20 cellular contexts compared by ENCODE assay signal in the genomic region with DNA sequence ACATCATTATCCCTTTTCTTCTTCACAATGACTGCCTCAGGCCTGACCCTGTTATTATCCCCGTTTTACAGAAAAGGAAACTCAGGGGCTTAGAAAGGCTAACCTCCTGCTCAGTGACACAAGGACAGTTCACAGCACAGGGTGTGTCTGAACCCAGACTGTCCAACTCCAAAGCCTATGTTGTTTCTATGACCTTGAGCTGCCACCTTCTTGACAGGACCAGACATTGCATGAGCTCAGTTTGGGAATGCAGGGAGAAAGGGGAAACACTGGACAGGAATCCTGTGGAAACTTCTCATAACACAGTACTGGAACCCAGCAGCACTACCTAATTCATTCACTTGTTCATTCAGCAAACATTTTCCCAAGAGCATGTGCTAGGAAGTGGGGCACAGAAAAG.
"Had no signal": no experiment of that assay in that cellular context is flagged by ENCODE, and none has a peak within 500 bp of the region (broad histone marks: within the 10 kb centered on the region; RNA-seq: fewer than 3 reads in every experiment).

No MANE protein-coding gene starts in this region.

- H3K4me3 ChIP-seq: lower lobe of right lung, ovary, psoas muscle, skin epidermis, spleen, testis, tibial artery had no signal

- H3K4me1 ChIP-seq: lower lobe of right lung, psoas muscle, spleen, testis, tibial artery had no signal

- ATAC-seq: effector memory CD8-positive, alpha-beta T cell; left ventricle myocardium superior; lower lobe of right lung; natural killer cell; psoas muscle; right cardiac atrium; stimulated activated memory B cell treated with anti-CD40 and anti-IgM and Interleukin-4, amounts not matched to agents 10 μg/mL and 1 μg/mL and 100 μg/mL, for 72 hours; stimulated activated naive CD8-positive, alpha-beta T cell treated with anti-CD3 and anti-CD28 coated beads, Interleukin-15, Interleukin-2, amounts not matched to agents 100 U/mL and 50 U/mL, for 24 hours had no signal

- H3K27me3 ChIP-seq: ovary, spleen, testis, tibial artery had no signal

- H3K9me3 ChIP-seq: lower lobe of right lung, ovary, psoas muscle, spleen, testis, tibial artery had no signal

- H3K27ac ChIP-seq: lower lobe of right lung, ovary, psoas muscle, skin epidermis, spleen, testis, tibial artery had no signal

- H3K36me3 ChIP-seq: lower lobe of right lung, ovary, spleen, tibial artery had no signal

- DNase-seq: cortex of kidney; effector memory CD8-positive, alpha-beta T cell; hypothalamus; immature natural killer cell; left ventricle myocardium superior; lower lobe of right lung; natural killer cell; occipital lobe; ovary; posterior cingulate gyrus; psoas muscle; right cardiac atrium; spleen; stimulated activated CD4-positive, alpha-beta T cell treated with anti-CD3 and anti-CD28 coated beads, Interleukin-4, amount 100 ng/mL, for 4 hours; stimulated activated naive CD8-positive, alpha-beta T cell treated with anti-CD3 and anti-CD28 coated beads, Interleukin-15, Interleukin-2, amounts not matched to agents 100 U/mL and 50 U/mL, for 24 hours; substantia nigra; testis; tibial artery had no signal
